ENCODE assay signal across 1 cellular context in the genomic region with DNA sequence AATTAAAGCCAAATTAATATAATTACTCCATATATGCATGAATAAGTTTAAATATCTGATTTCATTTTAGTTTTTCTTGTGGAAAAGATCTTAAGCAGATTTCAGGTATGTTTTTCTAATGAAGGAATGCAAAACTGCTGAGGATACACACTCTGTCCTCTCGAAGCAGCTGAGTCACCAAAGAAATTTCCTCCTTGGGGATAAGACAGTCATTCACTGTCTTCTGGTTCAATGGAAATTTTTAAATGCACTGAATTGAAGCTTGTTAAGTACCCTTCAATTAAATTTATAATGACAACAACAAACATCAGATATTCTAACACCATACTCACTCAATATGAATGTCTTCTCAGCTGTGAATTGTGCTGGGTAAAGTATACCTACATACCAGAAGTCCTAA.
TF ChIP-seq lines count a peak whose summit lies in the region.

No MANE protein-coding gene starts in this region.

TF ChIP-seq in endothelial cell of umbilical vein, 7 proteins besides CTCF, POLR2A, EP300 and RAD21:
- TF ChIP-seq GATA2 (IDR thresholded peaks at IDR 0.05; ENCODE audit: insufficient read depth, insufficient read length, low read depth, low read length) = no peak
- TF ChIP-seq FOS (IDR thresholded peaks at IDR 0.05; ENCODE audit: borderline replicate concordance, insufficient read depth, low read length) = peak; percentile 43
